ENCODE assay signal across 27 cellular contexts in genomic region chr3:108907194-108907593, GRCh38. TPM values are rescaled to one million over a fixed set of nuclear protein-coding genes. Genes with fewer than 3 reads are reported as not detected.
"Had no signal": no experiment of that assay in that cellular context is flagged by ENCODE, and none has a peak within 500 bp of the region (broad histone marks: within the 10 kb centered on the region; RNA-seq: fewer than 3 reads in every experiment).

No MANE protein-coding gene starts in this region.

- H3K9me3 ChIP-seq: ascending aorta, esophagus squamous epithelium, neutrophil, thyroid gland had no signal

- H3K27ac ChIP-seq: ascending aorta, cardiac muscle cell, esophagus squamous epithelium, neutrophil, thyroid gland had no signal

- H3K4me3 ChIP-seq: ascending aorta, cardiac muscle cell, esophagus squamous epithelium, lung, thyroid gland had no signal

- ATAC-seq: activated CD8-positive, alpha-beta T cell treated with anti-CD3 and anti-CD28 coated beads, Interleukin-2, amount 10 ng/mL, durations not matched to agents 7 days and 5 days; activated naive CD8-positive, alpha-beta T cell treated with anti-CD3 and anti-CD28 coated beads, Interleukin-2, amount 50 U/mL, for 24 hours; left lobe of liver; natural killer cell had no signal

- H3K4me1 ChIP-seq: ascending aorta, esophagus squamous epithelium, thyroid gland had no signal

- H3K27me3 ChIP-seq: ascending aorta, cardiac muscle cell, esophagus squamous epithelium, neutrophil, thyroid gland had no signal

- H3K36me3 ChIP-seq: ascending aorta, cardiac muscle cell, esophagus squamous epithelium, neutrophil, thyroid gland had no signal

- DNase-seq: activated CD4-positive, alpha-beta T cell treated with anti-CD3 and anti-CD28 coated beads, Interleukin-2, amount 10 ng/mL, durations not matched to agents 7 days and 5 days; activated CD8-positive, alpha-beta T cell treated with anti-CD3 and anti-CD28 coated beads, Interleukin-2, amount 10 ng/mL, durations not matched to agents 7 days and 5 days; activated effector memory CD4-positive, alpha-beta T cell treated with Interleukin-2 at 50 U/mL for 16 hours; activated naive CD4-positive, alpha-beta T cell treated with anti-CD3 and anti-CD28 coated beads, Interleukin-2, amount 10 ng/mL, durations not matched to agents 7 days and 5 days; activated naive CD8-positive, alpha-beta T cell treated with anti-CD3 and anti-CD28 coated beads, Interleukin-2, amount 50 U/mL, for 24 hours; activated T-cell treated with anti-CD3 and anti-CD28 coated beads, Interleukin-2, amount 50 U/mL, for 48 hours; dermis blood vessel endothelial cell; effector memory CD4-positive, alpha-beta T cell; esophagus squamous epithelium; foreskin fibroblast; glutamatergic neuron; hippocampal formation; islet precursor cell; natural killer cell; stimulated activated CD8-positive, alpha-beta memory T cell treated with anti-CD3 and anti-CD28 coated beads, Interleukin-4, amount 100 ng/mL, for 48 hours; stimulated activated naive CD4-positive, alpha-beta T cell; thyroid gland had no signal

RNA-seq across cellular contexts. Expression of gene GUCA1C, which starts 46.5 kb away (rescaled TPM):
- total RNA-seq: activated CD4-positive, alpha-beta T cell treated with anti-CD3 and anti-CD28 coated beads, Interleukin-2, amount 10 ng/mL, durations not matched to agents 7 days and 5 days; activated CD8-positive, alpha-beta T cell treated with anti-CD3 and anti-CD28 coated beads, Interleukin-2, amount 10 ng/mL, durations not matched to agents 7 days and 5 days; ascending aorta; cardiac muscle cell; chondrocyte; dermis blood vessel endothelial cell; endothelial cell of umbilical vein; esophagus squamous epithelium; left lobe of liver; lung; natural killer cell; subcutaneous adipose tissue; T-helper 2 cell treated with Interferon-gamma antibody and Interleukin-4, amounts not matched to agents 100 ng/mL and 5 ng/mL, for 36 hours; thyroid gland; urinary bladder had no signal
